ENCODE assay signal across 24 cellular contexts in the genomic region with DNA sequence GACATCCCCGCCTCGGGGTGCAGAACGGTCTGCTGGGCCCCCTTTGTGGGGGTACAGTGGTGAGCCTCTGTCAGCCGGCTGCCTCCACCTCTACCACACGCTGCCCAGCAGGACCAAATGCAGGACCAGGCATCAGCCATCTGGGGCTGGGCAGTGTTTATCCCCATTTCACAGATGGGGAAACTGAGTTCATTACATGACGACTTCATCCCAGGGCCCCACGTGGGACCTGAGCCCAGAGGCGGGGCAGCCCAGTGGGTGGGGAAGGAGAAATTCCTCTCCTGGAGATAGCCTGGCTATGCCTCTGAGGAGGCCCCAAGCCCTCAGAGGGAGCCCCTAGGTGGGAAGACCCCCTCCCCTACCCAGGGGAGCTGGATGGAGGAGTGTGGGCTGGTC. TPM values are rescaled to one million over a fixed set of nuclear protein-coding genes. Genes with fewer than 3 reads are reported as not detected.
"Had no signal": no experiment of that assay in that cellular context is flagged by ENCODE, and none has a peak within 500 bp of the region (broad histone marks: within the 10 kb centered on the region; RNA-seq: fewer than 3 reads in every experiment).

No MANE protein-coding gene starts in this region.

- ATAC-seq: activated CD8-positive, alpha-beta memory T cell treated with anti-CD3 and anti-CD28 coated beads, Interleukin-2, amount 10 ng/mL, durations not matched to agents 7 days and 5 days; naive thymus-derived CD4-positive, alpha-beta T cell had no signal

- H3K4me3 Mint-ChIP-seq: activated CD4-positive, alpha-beta memory T cell treated with anti-CD3 and anti-CD28 coated beads, Interleukin-2, amount 10 ng/mL, durations not matched to agents 7 days and 5 days; activated CD8-positive, alpha-beta memory T cell treated with anti-CD3 and anti-CD28 coated beads, Interleukin-2, amount 10 ng/mL, durations not matched to agents 7 days and 5 days; activated naive CD8-positive, alpha-beta T cell treated with anti-CD3 and anti-CD28 coated beads for 36 hours; endodermal cell; memory B cell; naive thymus-derived CD4-positive, alpha-beta T cell; stimulated activated memory B cell treated with anti-CD40 and anti-IgM and Interleukin-4, amounts not matched to agents 10 μg/mL and 1 μg/mL and 100 μg/mL, for 72 hours; T-helper 2 cell treated with Interferon-gamma antibody and Interleukin-4, amounts not matched to agents 5 μg/mL and 100 μg/mL, for 36 hours; WTC11 had no signal

- H3K27ac Mint-ChIP-seq: activated CD4-positive, alpha-beta memory T cell treated with anti-CD3 and anti-CD28 coated beads, Interleukin-2, amount 10 ng/mL, durations not matched to agents 7 days and 5 days; activated CD8-positive, alpha-beta memory T cell treated with anti-CD3 and anti-CD28 coated beads, Interleukin-2, amount 10 ng/mL, durations not matched to agents 7 days and 5 days; activated naive CD8-positive, alpha-beta T cell treated with anti-CD3 and anti-CD28 coated beads for 36 hours; endodermal cell; memory B cell; naive thymus-derived CD4-positive, alpha-beta T cell; stimulated activated memory B cell treated with anti-CD40 and anti-IgM and Interleukin-4, amounts not matched to agents 10 μg/mL and 1 μg/mL and 100 μg/mL, for 72 hours; T-helper 2 cell treated with Interferon-gamma antibody and Interleukin-4, amounts not matched to agents 5 μg/mL and 100 μg/mL, for 36 hours; WTC11 had no signal

- H3K36me3 Mint-ChIP-seq: naive thymus-derived CD4-positive, alpha-beta T cell had no signal

- H3K4me3 ChIP-seq: dorsolateral prefrontal cortex, pancreas, spleen, thoracic aorta had no signal

- H3K36me3 ChIP-seq: neutrophil, pancreas, spleen, thoracic aorta had no signal

- H3K9me3 ChIP-seq: neutrophil, pancreas, thoracic aorta had no signal

- H3K27ac ChIP-seq: dorsolateral prefrontal cortex, epithelial cell of prostate, neutrophil, pancreas, spleen, thoracic aorta had no signal

- FAIRE-seq: colon, pancreas, TTC549 had no signal

- H3K27me3 ChIP-seq: pancreas had no signal

- H3K4me1 ChIP-seq: pancreas had no signal

- DNase-seq: activated CD4-positive, alpha-beta T cell treated with anti-CD3 and anti-CD28 coated beads for 4 hours; activated CD8-positive, alpha-beta memory T cell treated with anti-CD3 and anti-CD28 coated beads, Interleukin-2, amount 10 ng/mL, durations not matched to agents 7 days and 5 days; activated naive CD4-positive, alpha-beta T cell; activated naive CD8-positive, alpha-beta T cell treated with anti-CD3 and anti-CD28 coated beads for 36 hours; amniotic stem cell; caudate nucleus; dorsolateral prefrontal cortex; endodermal cell; foreskin fibroblast; naive thymus-derived CD4-positive, alpha-beta T cell; spleen; stimulated activated CD4-positive, alpha-beta T cell treated with anti-CD3 and anti-CD28 coated beads, Interleukin-4, amount 100 ng/mL, for 4 hours had no signal

- H3K27me3 Mint-ChIP-seq: activated CD4-positive, alpha-beta memory T cell treated with anti-CD3 and anti-CD28 coated beads, Interleukin-2, amount 10 ng/mL, durations not matched to agents 7 days and 5 days; activated CD8-positive, alpha-beta memory T cell treated with anti-CD3 and anti-CD28 coated beads, Interleukin-2, amount 10 ng/mL, durations not matched to agents 7 days and 5 days; naive thymus-derived CD4-positive, alpha-beta T cell had no signal

- H3K4me1 Mint-ChIP-seq: endodermal cell; stimulated activated memory B cell treated with anti-CD40 and anti-IgM and Interleukin-4, amounts not matched to agents 10 μg/mL and 1 μg/mL and 100 μg/mL, for 72 hours; WTC11 had no signal

RNA-seq across cellular contexts. Expression of gene CCDC187, which starts 7.1 kb away (rescaled TPM):
- total RNA-seq: activated CD4-positive, alpha-beta memory T cell treated with anti-CD3 and anti-CD28 coated beads, Interleukin-2, amount 10 ng/mL, durations not matched to agents 7 days and 5 days; activated CD8-positive, alpha-beta memory T cell treated with anti-CD3 and anti-CD28 coated beads, Interleukin-2, amount 10 ng/mL, durations not matched to agents 7 days and 5 days; activated naive CD8-positive, alpha-beta T cell treated with anti-CD3 and anti-CD28 coated beads for 36 hours; thoracic aorta had no signal
- polyA plus RNA-seq: liver; naive thymus-derived CD4-positive, alpha-beta T cell had no signal
